9 cellular contexts compared by ENCODE assay signal in genomic region chr4:159048166-159048886, GRCh38. TPM values are rescaled to one million over a fixed set of nuclear protein-coding genes. Genes with fewer than 3 reads are reported as not detected.
DNase-seq lines count a peak whose midpoint lies in the region; ATAC-seq and TF ChIP-seq lines count a peak whose summit lies in the region.
"Had no signal": no experiment of that assay in that cellular context is flagged by ENCODE, and none has a peak within 500 bp of the region (broad histone marks: within the 10 kb centered on the region; RNA-seq: fewer than 3 reads in every experiment).

No MANE protein-coding gene starts in this region.

- no peaks in the 10 kb centered on the region for H3K9me3 Mint-ChIP-seq in endodermal cell

- peaks cover 31% of the 10 kb centered on the region for H3K4me1 Mint-ChIP-seq in endodermal cell

- peak overlapping the region; percentile 71 for H2AFZ ChIP-seq in ACC112 (ENCODE audit: low read length, unreplicated experiment)

- no peaks in the 10 kb centered on the region for H3K27me3 ChIP-seq in ACC112 (ENCODE audit: insufficient read depth, low read length)
- no peaks in the 10 kb centered on the region for H3K27me3 ChIP-seq in endodermal cell (ENCODE audit: control insufficient read depth, insufficient read depth, low read length, poor library complexity, severe bottlenecking)

- H3K4me3 ChIP-seq in ACC112 (ENCODE audit: low read depth, low read length) (peak overlapping the region; percentile 60), endodermal cell (ENCODE audit: low read length) (no peak overlapping the region), mesodermal cell (ENCODE audit: extremely low read depth, insufficient read depth, low read length, poor library complexity, severe bottlenecking) (no peak overlapping the region)

- H3K4me1 ChIP-seq in ACC112 (ENCODE audit: control insufficient read depth, insufficient read depth, low read length, unreplicated experiment) (peaks cover 8% of the 10 kb centered on the region), endodermal cell (ENCODE audit: control insufficient read depth, insufficient read depth, low read length) (peaks cover 6% of the 10 kb centered on the region), mesodermal cell (ENCODE audit: control insufficient read depth, insufficient read depth, low read length, poor library complexity, severe bottlenecking) (peaks cover 18% of the 10 kb centered on the region)

- DNase-seq in NCI-H2029 treated with DMSO at 0.1 percent for 48 hours (lab: John Stamatoyannopoulos, UW) = peak; percentile 68
- peak; percentile 71 for DNase-seq in endodermal cell
- no peak for DNase-seq in NK-92 treated with Interleukin-12 subunit alpha and Interleukin-12 subunit beta, amount 100 ng/mL, for 24 hours (lab: John Stamatoyannopoulos, UW)
- no peak for DNase-seq in activated T-cell treated with anti-CD3 and anti-CD28 coated beads, Interleukin-2, amount 50 U/mL, for 1 hour
- DNase-seq in effector CD8-positive, alpha-beta T cell (lab: John Stamatoyannopoulos, UW) = no peak
- DNase-seq: naive B cell had no signal

- ATAC-seq in HG03039 (IDR thresholded peaks at IDR 0.05; ENCODE audit: unreplicated experiment) = no peak

- no peaks in the 10 kb centered on the region for H3K79me2 ChIP-seq in ACC112 (ENCODE audit: control insufficient read depth, insufficient read depth, low read length, unreplicated experiment)

- no peak for TF ChIP-seq CTCF in endodermal cell (conservative IDR thresholded peaks at IDR 0.05)

- H3K27ac ChIP-seq in ACC112 (ENCODE audit: low read depth, low read length) (no peak overlapping the region), endodermal cell (ENCODE audit: low read depth, low read length) (peak overlapping the region; percentile 47), mesodermal cell (ENCODE audit: low read depth, low read length, severe bottlenecking) (peak overlapping the region; percentile 36)

- no peaks in the 10 kb centered on the region for H3K9me3 ChIP-seq in endodermal cell (ENCODE audit: control insufficient read depth, low read length)
- no peaks in the 10 kb centered on the region for H3K9me3 ChIP-seq in mesodermal cell (ENCODE audit: control insufficient read depth, low read length)

- H3K36me3 ChIP-seq in ACC112 (ENCODE audit: insufficient read depth, low read length) (no peaks in the 10 kb centered on the region), endodermal cell (ENCODE audit: control insufficient read depth, insufficient read depth, low read length) (no peaks in the 10 kb centered on the region), mesodermal cell (ENCODE audit: control insufficient read depth, insufficient read depth, low read length) (no peaks in the 10 kb centered on the region)

- no peak overlapping the region for H3K4me3 Mint-ChIP-seq in endodermal cell
- H3K4me3 Mint-ChIP-seq: naive B cell had no signal

- peak overlapping the region; percentile 75 for H3K27ac Mint-ChIP-seq in endodermal cell
- H3K27ac Mint-ChIP-seq: naive B cell had no signal

- H3K9ac ChIP-seq in endodermal cell (ENCODE audit: extremely low read depth, low read length, poor library complexity, severe bottlenecking) = no peak overlapping the region

- H3K27me3 Mint-ChIP-seq in endodermal cell (ENCODE audit: insufficient read depth) = no peaks in the 10 kb centered on the region

- 78 to 82% methylated on average over 8 to 14 of the region's 16 CpGs for WGBS in endodermal cell (ENCODE audit: insufficient coverage in 1 of 2, insufficient read length in 1 of 2), 2 experiments
- WGBS in mesodermal cell (ENCODE audit: insufficient coverage in 2 of 2), 2 experiments = 73 to 79% methylated on average over 11 to 12 of the region's 16 CpGs

- no peaks in the 10 kb centered on the region for H3K36me3 Mint-ChIP-seq in endodermal cell (ENCODE audit: low read depth)
- H3K36me3 Mint-ChIP-seq: naive B cell had no signal

RNA-seq across cellular contexts. Expression of gene RAPGEF2, which starts 54.6 kb away (rescaled TPM):
- total RNA-seq in endodermal cell = 10 to 100 TPM; 63.4 to 78.2 TPM
- polyA plus RNA-seq in endodermal cell (2013, experiment 1 of 2) = 39.0 TPM
- 38.9 TPM for polyA plus RNA-seq in endodermal cell (2013, experiment 2 of 2)
- 42.9 TPM for polyA plus RNA-seq in mesodermal cell (2013, experiment 1 of 2)
- 42.4 TPM for polyA plus RNA-seq in mesodermal cell (2013, experiment 2 of 2)

Comparison
In these comparisons a context has a peak if more than half of its experiments do, and no peak if none do; other contexts are left out.
1. DNase-seq: peak in NCI-H2029 treated with DMSO at 0.1 percent for 48 hours (single experiment) and endodermal cell (single experiment); none in NK-92 treated with Interleukin-12 subunit alpha and Interleukin-12 subunit beta, amount 100 ng/mL, for 24 hours (single experiment), activated T-cell treated with anti-CD3 and anti-CD28 coated beads, Interleukin-2, amount 50 U/mL, for 1 hour (single experiment) and effector CD8-positive, alpha-beta T cell (single experiment).